ENCODE assay signal across 8 cellular contexts in the genomic region with DNA sequence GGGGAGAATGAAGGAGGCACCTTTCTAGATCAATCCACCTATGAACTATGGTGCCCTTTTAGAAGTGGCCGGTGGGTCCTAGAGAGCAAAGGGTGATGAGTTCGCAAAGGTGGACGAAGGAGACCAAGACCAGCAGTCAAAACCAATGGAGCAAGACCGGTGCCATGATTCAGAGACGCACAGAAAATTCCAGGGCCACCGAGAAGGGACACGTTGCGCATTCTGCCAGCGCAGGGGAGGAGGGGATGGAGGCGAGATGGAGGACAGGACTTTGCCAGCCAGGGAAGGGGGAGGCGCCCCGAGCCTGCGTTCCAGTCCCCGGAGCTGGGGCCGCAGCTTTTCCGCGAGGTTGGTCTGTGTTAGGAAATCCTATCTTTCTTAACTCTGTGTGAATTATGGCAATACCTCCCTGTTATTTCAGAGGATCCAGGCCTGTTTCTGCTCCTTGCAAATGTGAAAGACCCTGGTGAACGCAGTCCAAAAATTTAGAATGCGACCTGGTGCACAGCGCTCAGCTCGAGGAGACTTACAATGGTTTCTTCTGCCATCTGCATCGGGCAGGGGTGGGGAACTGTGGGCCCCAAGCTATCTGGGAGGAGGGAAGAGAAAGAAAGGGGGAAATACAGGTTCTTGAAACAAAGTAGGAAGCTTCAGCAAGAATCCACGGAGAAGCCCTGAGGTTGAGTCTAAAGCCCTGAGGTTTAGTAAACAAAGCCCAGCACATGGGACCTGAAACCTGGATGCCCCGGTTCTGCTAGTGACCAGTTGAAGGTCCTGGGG.
A peak's percentile ranks its signal among the peaks of the same experiment; 100 is the strongest.
DNase-seq lines count a peak whose midpoint lies in the region; ATAC-seq, FAIRE-seq and TF ChIP-seq lines count a peak whose summit lies in the region.

No MANE protein-coding gene starts in this region.

- H4K5ac ChIP-seq in mesendoderm (ENCODE audit: low read length), result peak overlapping the region; percentile 65

- peak overlapping the region; percentile 24 for H3K4me3 Mint-ChIP-seq in activated T-cell treated with anti-CD3 and anti-CD28 coated beads, Interleukin-2, amount 50 U/mL, for 24 hours

- peak overlapping the region; percentile 52 for H2BK5ac ChIP-seq in mesendoderm (ENCODE audit: low read length)

- 87% methylated on average over 18 of the region's 24 CpGs for WGBS in mammary epithelial cell (ENCODE audit: low coverage, missing lambda C conversion rate)
- no CpG with 5 or more reads among the region's 24 CpGs for WGBS in mesendoderm (ENCODE audit: extremely low coverage, insufficient coverage, low lambda C conversion rate)
- WGBS in transverse colon (ENCODE audit: low coverage in 1 of 2), 2 donors, result 68 to 73% methylated on average over 12 to 24 of the region's 24 CpGs

- peaks cover 4% of the 10 kb centered on the region for H3K4me1 ChIP-seq in mammary epithelial cell (ENCODE audit: insufficient read depth, low read length)
- H3K4me1 ChIP-seq in mesendoderm (ENCODE audit: control insufficient read depth, low read depth, low read length), result peaks cover 4% of the 10 kb centered on the region
- peaks cover 6 to 52% (median 15%) of the 10 kb centered on the region in 4 donors for H3K4me1 ChIP-seq in transverse colon

- TF ChIP-seq POLR2A in transverse colon (IDR thresholded peaks at IDR 0.05), result no peak

- CTCF ChIA-PET in mammary epithelial cell (lab: Charles Lee; ENCODE audit: low non-redundant PET), result interaction anchor here (0.7 kb wide), 1 partner anchor 279 kb away, joined by 4 read pairs; no protein-coding TSS in a partner anchor

- TF ChIP-seq EP300 in transverse colon (IDR thresholded peaks at IDR 0.05; ENCODE audit: low read depth), result no peak

- no peaks in the 10 kb centered on the region for H3K79me2 ChIP-seq in mammary epithelial cell (ENCODE audit: insufficient read depth, low read length)
- no peaks in the 10 kb centered on the region for H3K79me2 ChIP-seq in mesendoderm (ENCODE audit: control insufficient read depth, insufficient read depth, low read length)

- H3K9me3 ChIP-seq in mammary epithelial cell (replicated peaks; ENCODE audit: insufficient read depth, low read length) (no peaks in the 10 kb centered on the region), transverse colon (no peaks in the 10 kb centered on the region)

- in situ Hi-C loops in mammary epithelial cell (cut with MboI; ENCODE audit: low sequenced_read_pairs in 2 of 2), result no loop called here
- in situ Hi-C loops in transverse colon (cut with MboI; ENCODE audit: low pct_ligation_motif_present in 1 of 4, low pct_unique_long_range_greater_than_20kb in 1 of 4, low sequenced_read_pairs in 3 of 4), result loop anchor here in 2 of 4 donors (10.0 to 25.0 kb wide), 2 partner anchors 265 to 278 kb away; no protein-coding TSS in a partner anchor

- intact Hi-C loops in mammary epithelial cell (cut with micrococcal nuclease), result loop anchor here (2.0 to 10.0 kb wide), 4 partner anchors 128 to 278 kb away; a partner anchor contains a TSS
- intact Hi-C loops in transverse colon (cut with DNase I; ENCODE audit: low total_unique reads), result loop anchor here (2.0 to 5.0 kb wide), 4 partner anchors 70 to 260 kb away; no protein-coding TSS in a partner anchor

- H3K4me3 ChIP-seq in mammary epithelial cell (replicated peaks in 1 of 3; ENCODE audit: insufficient read depth in 1 of 3, low read depth in 2 of 3, low read length in 3 of 3) (no peak overlapping the region), mesendoderm (ENCODE audit: low read length) (peak overlapping the region; percentile 9), transverse colon (peak overlapping the region in 1 of 4 donors; percentile 53)

- peak overlapping the region; percentile 64 for H3K4ac ChIP-seq in mesendoderm (ENCODE audit: low read depth, low read length)

- no TSS peak for BruUV-seq in mammary epithelial cell (replicated peaks; lab: Mats Ljungman, UMichigan)

- H3K18ac ChIP-seq in mesendoderm (ENCODE audit: low read length), result peak overlapping the region; percentile 47

- H3K27ac Mint-ChIP-seq in activated T-cell treated with anti-CD3 and anti-CD28 coated beads, Interleukin-2, amount 50 U/mL, for 24 hours, result no peak overlapping the region

- H2BK120ac ChIP-seq in mesendoderm (ENCODE audit: low read depth, low read length), result peak overlapping the region; percentile 16

- no peak for FAIRE-seq in GM19239 (lab: Jason Lieb, UNC)

- H3K4me2 ChIP-seq in mammary epithelial cell (ENCODE audit: insufficient read depth, low read depth, low read length), result peak overlapping the region; percentile 82
- peak overlapping the region; percentile 67 for H3K4me2 ChIP-seq in mesendoderm (ENCODE audit: low read length)

- no peak for ATAC-seq in HG03565 (IDR thresholded peaks at IDR 0.05; ENCODE audit: unreplicated experiment)

- dilution Hi-C loops in mammary epithelial cell (cut with HindIII; ENCODE audit: low sequenced_read_pairs), result no loop called here

- no peaks in the 10 kb centered on the region for H3K79me1 ChIP-seq in mesendoderm (ENCODE audit: low read length)

- H2AK5ac ChIP-seq in mesendoderm (ENCODE audit: low read length), result no peak overlapping the region

- H3K27ac ChIP-seq in mammary epithelial cell (ENCODE audit: insufficient read depth, low read depth, low read length) (no peak overlapping the region), mesendoderm (ENCODE audit: low read depth, low read length) (peak overlapping the region; percentile 81), transverse colon (peak overlapping the region; percentile 64 to 79 (median 66))

- DNase-seq in activated T-cell treated with anti-CD3 and anti-CD28 coated beads, Interleukin-2, amount 50 U/mL, for 24 hours, result no peak
- no peak for DNase-seq in activated T-cell treated with anti-CD3 and anti-CD28 coated beads, Interleukin-2, amount 50 U/mL, for 1 hour
- DNase-seq in mammary epithelial cell (no peak), mesendoderm (peak; percentile 92), transverse colon (peak; percentile 23), GM19239 (ENCODE audit: insufficient read length, low spot score) (no peak)
- DNase-seq in activated CD4-positive, alpha-beta T cell treated with anti-CD3 and anti-CD28 coated beads for 4 hours, result no peak

- H3K23ac ChIP-seq in mesendoderm (ENCODE audit: low read length), result no peak overlapping the region

- H3K4me1 Mint-ChIP-seq in activated T-cell treated with anti-CD3 and anti-CD28 coated beads, Interleukin-2, amount 50 U/mL, for 24 hours (ENCODE audit: low read depth), result peaks cover 54% of the 10 kb centered on the region

- H3K9me3 Mint-ChIP-seq in activated T-cell treated with anti-CD3 and anti-CD28 coated beads, Interleukin-2, amount 50 U/mL, for 24 hours, result no peaks in the 10 kb centered on the region

- peaks cover 2% of the 10 kb centered on the region for H3K27me3 Mint-ChIP-seq in activated T-cell treated with anti-CD3 and anti-CD28 coated beads, Interleukin-2, amount 50 U/mL, for 24 hours

- no peaks in the 10 kb centered on the region for H4K20me1 ChIP-seq in mammary epithelial cell (ENCODE audit: insufficient read depth, low read length)

- no peak for TF ChIP-seq CTCF in mammary epithelial cell (conservative IDR thresholded peaks at IDR 0.05 in 1 of 2, IDR thresholded peaks at IDR 0.05 in 1 of 2; ENCODE audit: extremely low read depth in 1 of 2, insufficient read depth in 1 of 2, low read depth in 1 of 2, low read length in 2 of 2)
- TF ChIP-seq CTCF in transverse colon (IDR thresholded peaks at IDR 0.05), result no peak

- no peaks in the 10 kb centered on the region for H3K36me3 Mint-ChIP-seq in activated T-cell treated with anti-CD3 and anti-CD28 coated beads, Interleukin-2, amount 50 U/mL, for 24 hours (ENCODE audit: low read depth)

- peak overlapping the region; percentile 95 for H3K56ac ChIP-seq in mesendoderm (ENCODE audit: low read length)

- no peak overlapping the region for H2BK15ac ChIP-seq in mesendoderm (replicated peaks; ENCODE audit: low read depth)

- H3K36me3 ChIP-seq in mammary epithelial cell (ENCODE audit: insufficient read depth, low read length) (no peaks in the 10 kb centered on the region), mesendoderm (ENCODE audit: control insufficient read depth, insufficient read depth, low read length) (no peaks in the 10 kb centered on the region), transverse colon (no peaks in the 10 kb centered on the region)

- no peaks in the 10 kb centered on the region for H3K27me3 ChIP-seq in mammary epithelial cell (ENCODE audit: insufficient read depth, low read length)
- no peaks in the 10 kb centered on the region for H3K27me3 ChIP-seq in mesendoderm (ENCODE audit: insufficient read depth, low read length, poor library complexity)
- H3K27me3 ChIP-seq in transverse colon, result no peaks in the 10 kb centered on the region

- H3K9ac ChIP-seq in mammary epithelial cell (ENCODE audit: insufficient read depth, low read length), result no peak overlapping the region
- peak overlapping the region; percentile 80 for H3K9ac ChIP-seq in mesendoderm (ENCODE audit: low read length)

- H4K8ac ChIP-seq in mesendoderm (ENCODE audit: low read depth, low read length), result no peak overlapping the region

- H2AFZ ChIP-seq in mammary epithelial cell (ENCODE audit: low read depth, low read length), result peak overlapping the region; percentile 87

Comparison
In these comparisons a context has a peak if more than half of its experiments do, and no peak if none do; other contexts are left out.
1. DNase-seq: peak in mesendoderm (single experiment) and transverse colon (single experiment); none in activated T-cell treated with anti-CD3 and anti-CD28 coated beads, Interleukin-2, amount 50 U/mL, for 24 hours (single experiment), activated T-cell treated with anti-CD3 and anti-CD28 coated beads, Interleukin-2, amount 50 U/mL, for 1 hour (single experiment), mammary epithelial cell (single experiment), GM19239 (single experiment) and activated CD4-positive, alpha-beta T cell treated with anti-CD3 and anti-CD28 coated beads for 4 hours (0 of 2).